Comparison of ENCODE assay signal across 27 cellular contexts in genomic region chr16:84471966-84472365, GRCh38.
"Had no signal": no experiment of that assay in that cellular context is flagged by ENCODE, and none has a peak within 500 bp of the region (broad histone marks: within the 10 kb centered on the region; RNA-seq: fewer than 3 reads in every experiment).

No MANE protein-coding gene starts in this region.

- H3K27me3 Mint-ChIP-seq: dendritic cell treated with granulocyte-macrophage colony-stimulating factor and Interleukin-4, amounts not matched to agents 40 ng/mL and 50 ng/mL, for 4 days; natural killer cell treated with Interleukin-12 subunit alpha and Interleukin-12 subunit beta and Interleukin-15 and Interleukin-18, amount 100 ng/mL, for 72 hours had no signal

- H3K4me3 Mint-ChIP-seq: dendritic cell treated with granulocyte-macrophage colony-stimulating factor and Interleukin-4, amounts not matched to agents 40 ng/mL and 50 ng/mL, for 4 days; endodermal cell; natural killer cell treated with Interleukin-12 subunit alpha and Interleukin-12 subunit beta and Interleukin-15 and Interleukin-18, amount 100 ng/mL, for 72 hours; T-helper 1 cell treated with Interleukin-12 subunit alpha and Interleukin-12 subunit beta and Interleukin-4 antibody, amounts not matched to agents 30 μg/mL and 1 μg/mL, for 36 hours had no signal

- H3K9me3 ChIP-seq: neutrophil, prostate gland had no signal

- H3K4me3 ChIP-seq: heart left ventricle, left lung, lower lobe of right lung, ovary, prostate gland, SK-N-MC, tibial nerve, uterus had no signal

- H3K36me3 ChIP-seq: neutrophil, ovary, prostate gland had no signal

- ATAC-seq: esophagus mucosa, heart left ventricle, left lung, lower lobe of right lung had no signal

- H3K27ac ChIP-seq: heart left ventricle, left lung, lower lobe of right lung, neutrophil, ovary, prostate gland, SK-N-MC, tibial nerve, uterus, VCaP had no signal

- H3K27me3 ChIP-seq: heart left ventricle, left lung, neutrophil, ovary, tibial nerve, uterus had no signal

- H3K4me1 Mint-ChIP-seq: endodermal cell had no signal

- H3K4me1 ChIP-seq: heart left ventricle, left lung, lower lobe of right lung, prostate gland, tibial nerve, uterus had no signal

- H3K27ac Mint-ChIP-seq: dendritic cell treated with granulocyte-macrophage colony-stimulating factor and Interleukin-4, amounts not matched to agents 40 ng/mL and 50 ng/mL, for 4 days; endodermal cell; natural killer cell treated with Interleukin-12 subunit alpha and Interleukin-12 subunit beta and Interleukin-15 and Interleukin-18, amount 100 ng/mL, for 72 hours; T-helper 1 cell treated with Interleukin-12 subunit alpha and Interleukin-12 subunit beta and Interleukin-4 antibody, amounts not matched to agents 30 μg/mL and 1 μg/mL, for 36 hours had no signal

- DNase-seq: activated CD4-positive, alpha-beta T cell treated with anti-CD3 and anti-CD28 coated beads for 4 hours; activated CD4-positive, alpha-beta T cell treated with anti-CD3 and anti-CD28 coated beads, Interleukin-2, amount 50 U/mL, for 48 hours; activated naive CD4-positive, alpha-beta T cell; amygdala; caudate nucleus; endodermal cell; foreskin fibroblast; hypothalamus; left lung; lower lobe of right lung; mesenchymal stem cell; retina; stimulated activated naive CD4-positive, alpha-beta T cell; SW 1271; T-helper 9 cell; uterus had no signal
